In the genomic region with DNA sequence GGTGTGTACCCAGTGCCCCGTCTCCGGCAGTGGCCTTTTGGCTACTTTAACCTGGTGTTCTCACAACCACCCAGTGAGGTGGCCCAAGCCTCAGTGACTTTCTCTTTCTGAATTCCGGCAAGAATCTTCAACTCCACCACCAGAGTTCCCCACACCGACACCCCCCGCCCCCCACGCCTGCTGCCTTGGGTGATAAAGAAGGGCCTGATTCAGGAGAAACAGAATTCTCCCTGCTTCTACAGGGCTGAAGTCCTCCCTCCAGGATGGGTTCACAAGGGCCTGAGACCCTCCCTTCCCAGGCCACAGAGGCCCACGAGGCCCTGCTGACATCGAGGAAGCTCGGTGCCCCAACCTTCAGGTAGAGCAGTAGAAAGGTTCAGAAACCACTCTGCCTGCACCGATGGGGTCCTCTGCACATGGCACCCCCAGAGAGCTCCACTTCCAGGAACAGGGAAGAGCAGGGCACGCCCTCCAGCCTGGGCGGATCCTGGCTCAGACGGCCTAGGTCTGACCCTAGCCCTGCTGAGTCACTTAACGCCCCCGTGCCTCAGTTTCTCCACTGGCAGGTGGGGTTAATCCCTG, we compare ENCODE assay signal across 1 cellular context.
TF ChIP-seq lines count a peak whose summit lies in the region.

No MANE protein-coding gene starts in this region.

TF ChIP-seq in HepG2, 621 proteins besides CTCF, POLR2A, EP300 and RAD21 (continued from another document):
- TF ChIP-seq ZNF17 (CRISPR knock-in tag; IDR thresholded peaks at IDR 0.05) (no peak), MLLT10 (CRISPR knock-in tag; IDR thresholded peaks at IDR 0.05) (no peak), ISL2 (CRISPR knock-in tag; IDR thresholded peaks at IDR 0.05) (no peak), ZNF557 (CRISPR knock-in tag; IDR thresholded peaks at IDR 0.05) (no peak), BCL6 (CRISPR knock-in tag; IDR thresholded peaks at IDR 0.05) (peak; percentile 25), GABPA (IDR thresholded peaks at IDR 0.05; ENCODE audit: low read depth, low read length) (no peak), GABPA (CRISPR knock-in tag; IDR thresholded peaks at IDR 0.05; ENCODE audit: low read depth) (no peak), SMARCC2 (IDR thresholded peaks at IDR 0.05) (no peak), ZNF333 (CRISPR knock-in tag; IDR thresholded peaks at IDR 0.05; ENCODE audit: borderline replicate concordance) (0 out of 2 replicates have a peak, but pooled peaks have one; percentile 42), GTF3A (CRISPR knock-in tag; conservative IDR thresholded peaks at IDR 0.05) (no peak), ZBTB38 (CRISPR knock-in tag; IDR thresholded peaks at IDR 0.05) (no peak), NCOA5 (CRISPR knock-in tag; IDR thresholded peaks at IDR 0.05) (no peak), ZNF615 (CRISPR knock-in tag; IDR thresholded peaks at IDR 0.05; ENCODE audit: borderline replicate concordance) (0 out of 2 replicates have a peak, but pooled peaks have one; percentile 26), ZNF709 (CRISPR knock-in tag; IDR thresholded peaks at IDR 0.05) (0 out of 2 replicates have a peak, but pooled peaks have one; percentile 45), ZNF326 (CRISPR knock-in tag; IDR thresholded peaks at IDR 0.05; ENCODE audit: borderline replicate concordance) (peak; percentile 30; the same call in 1 of the 2 replicates), ZSCAN20 (CRISPR knock-in tag; IDR thresholded peaks at IDR 0.05; ENCODE audit: borderline replicate concordance) (no peak), HNRNPH1 (optimal IDR thresholded peaks at IDR 0.05; ENCODE audit: low read depth, low read length) (peak; percentile 75), GATAD2A (CRISPR knock-in tag; IDR thresholded peaks at IDR 0.05) (no peak), ARNT2 (CRISPR knock-in tag; IDR thresholded peaks at IDR 0.05; ENCODE audit: low read depth) (no peak), ZNF33A (CRISPR knock-in tag; IDR thresholded peaks at IDR 0.05; ENCODE audit: borderline replicate concordance) (no peak), ZSCAN21 (CRISPR knock-in tag; IDR thresholded peaks at IDR 0.05; ENCODE audit: borderline replicate concordance) (no peak), ZNF749 (CRISPR knock-in tag; IDR thresholded peaks at IDR 0.05; ENCODE audit: borderline replicate concordance) (no peak; the same call in 1 of the 2 replicates), MED8 (CRISPR knock-in tag; IDR thresholded peaks at IDR 0.05; ENCODE audit: insufficient replicate concordance) (peak; percentile 2)
- TF ChIP-seq, protein P1, sequence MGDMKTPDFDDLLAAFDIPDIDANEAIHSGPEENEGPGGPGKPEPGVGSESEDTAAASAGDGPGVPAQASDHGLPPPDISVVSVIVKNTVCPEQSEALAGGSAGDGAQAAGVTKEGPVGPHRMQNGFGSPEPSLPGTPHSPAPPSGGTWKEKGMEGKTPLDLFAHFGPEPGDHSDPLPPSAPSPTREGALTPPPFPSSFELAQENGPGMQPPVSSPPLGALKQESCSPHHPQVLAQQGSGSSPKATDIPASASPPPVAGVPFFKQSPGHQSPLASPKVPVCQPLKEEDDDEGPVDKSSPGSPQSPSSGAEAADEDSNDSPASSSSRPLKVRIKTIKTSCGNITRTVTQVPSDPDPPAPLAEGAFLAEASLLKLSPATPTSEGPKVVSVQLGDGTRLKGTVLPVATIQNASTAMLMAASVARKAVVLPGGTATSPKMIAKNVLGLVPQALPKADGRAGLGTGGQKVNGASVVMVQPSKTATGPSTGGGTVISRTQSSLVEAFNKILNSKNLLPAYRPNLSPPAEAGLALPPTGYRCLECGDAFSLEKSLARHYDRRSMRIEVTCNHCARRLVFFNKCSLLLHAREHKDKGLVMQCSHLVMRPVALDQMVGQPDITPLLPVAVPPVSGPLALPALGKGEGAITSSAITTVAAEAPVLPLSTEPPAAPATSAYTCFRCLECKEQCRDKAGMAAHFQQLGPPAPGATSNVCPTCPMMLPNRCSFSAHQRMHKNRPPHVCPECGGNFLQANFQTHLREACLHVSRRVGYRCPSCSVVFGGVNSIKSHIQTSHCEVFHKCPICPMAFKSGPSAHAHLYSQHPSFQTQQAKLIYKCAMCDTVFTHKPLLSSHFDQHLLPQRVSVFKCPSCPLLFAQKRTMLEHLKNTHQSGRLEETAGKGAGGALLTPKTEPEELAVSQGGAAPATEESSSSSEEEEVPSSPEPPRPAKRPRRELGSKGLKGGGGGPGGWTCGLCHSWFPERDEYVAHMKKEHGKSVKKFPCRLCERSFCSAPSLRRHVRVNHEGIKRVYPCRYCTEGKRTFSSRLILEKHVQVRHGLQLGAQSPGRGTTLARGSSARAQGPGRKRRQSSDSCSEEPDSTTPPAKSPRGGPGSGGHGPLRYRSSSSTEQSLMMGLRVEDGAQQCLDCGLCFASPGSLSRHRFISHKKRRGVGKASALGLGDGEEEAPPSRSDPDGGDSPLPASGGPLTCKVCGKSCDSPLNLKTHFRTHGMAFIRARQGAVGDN (CRISPR knock-in tag; IDR thresholded peaks at IDR 0.05): no peak
- TF ChIP-seq, protein P2, sequence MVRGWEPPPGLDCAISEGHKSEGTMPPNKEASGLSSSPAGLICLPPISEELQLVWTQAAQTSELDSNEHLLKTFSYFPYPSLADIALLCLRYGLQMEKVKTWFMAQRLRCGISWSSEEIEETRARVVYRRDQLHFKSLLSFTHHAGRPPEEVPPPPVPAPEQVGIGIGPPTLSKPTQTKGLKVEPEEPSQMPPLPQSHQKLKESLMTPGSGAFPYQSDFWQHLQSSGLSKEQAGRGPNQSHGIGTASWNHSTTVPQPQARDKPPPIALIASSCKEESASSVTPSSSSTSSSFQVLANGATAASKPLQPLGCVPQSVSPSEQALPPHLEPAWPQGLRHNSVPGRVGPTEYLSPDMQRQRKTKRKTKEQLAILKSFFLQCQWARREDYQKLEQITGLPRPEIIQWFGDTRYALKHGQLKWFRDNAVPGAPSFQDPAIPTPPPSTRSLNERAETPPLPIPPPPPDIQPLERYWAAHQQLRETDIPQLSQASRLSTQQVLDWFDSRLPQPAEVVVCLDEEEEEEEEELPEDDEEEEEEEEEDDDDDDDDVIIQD (CRISPR knock-in tag; IDR thresholded peaks at IDR 0.05; ENCODE audit: low read depth): no peak
- TF ChIP-seq, protein P3, sequence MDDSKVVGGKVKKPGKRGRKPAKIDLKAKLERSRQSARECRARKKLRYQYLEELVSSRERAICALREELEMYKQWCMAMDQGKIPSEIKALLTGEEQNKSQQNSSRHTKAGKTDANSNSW (CRISPR knock-in tag; IDR thresholded peaks at IDR 0.05; ENCODE audit: borderline replicate concordance): no peak
- TF ChIP-seq, protein P4, sequence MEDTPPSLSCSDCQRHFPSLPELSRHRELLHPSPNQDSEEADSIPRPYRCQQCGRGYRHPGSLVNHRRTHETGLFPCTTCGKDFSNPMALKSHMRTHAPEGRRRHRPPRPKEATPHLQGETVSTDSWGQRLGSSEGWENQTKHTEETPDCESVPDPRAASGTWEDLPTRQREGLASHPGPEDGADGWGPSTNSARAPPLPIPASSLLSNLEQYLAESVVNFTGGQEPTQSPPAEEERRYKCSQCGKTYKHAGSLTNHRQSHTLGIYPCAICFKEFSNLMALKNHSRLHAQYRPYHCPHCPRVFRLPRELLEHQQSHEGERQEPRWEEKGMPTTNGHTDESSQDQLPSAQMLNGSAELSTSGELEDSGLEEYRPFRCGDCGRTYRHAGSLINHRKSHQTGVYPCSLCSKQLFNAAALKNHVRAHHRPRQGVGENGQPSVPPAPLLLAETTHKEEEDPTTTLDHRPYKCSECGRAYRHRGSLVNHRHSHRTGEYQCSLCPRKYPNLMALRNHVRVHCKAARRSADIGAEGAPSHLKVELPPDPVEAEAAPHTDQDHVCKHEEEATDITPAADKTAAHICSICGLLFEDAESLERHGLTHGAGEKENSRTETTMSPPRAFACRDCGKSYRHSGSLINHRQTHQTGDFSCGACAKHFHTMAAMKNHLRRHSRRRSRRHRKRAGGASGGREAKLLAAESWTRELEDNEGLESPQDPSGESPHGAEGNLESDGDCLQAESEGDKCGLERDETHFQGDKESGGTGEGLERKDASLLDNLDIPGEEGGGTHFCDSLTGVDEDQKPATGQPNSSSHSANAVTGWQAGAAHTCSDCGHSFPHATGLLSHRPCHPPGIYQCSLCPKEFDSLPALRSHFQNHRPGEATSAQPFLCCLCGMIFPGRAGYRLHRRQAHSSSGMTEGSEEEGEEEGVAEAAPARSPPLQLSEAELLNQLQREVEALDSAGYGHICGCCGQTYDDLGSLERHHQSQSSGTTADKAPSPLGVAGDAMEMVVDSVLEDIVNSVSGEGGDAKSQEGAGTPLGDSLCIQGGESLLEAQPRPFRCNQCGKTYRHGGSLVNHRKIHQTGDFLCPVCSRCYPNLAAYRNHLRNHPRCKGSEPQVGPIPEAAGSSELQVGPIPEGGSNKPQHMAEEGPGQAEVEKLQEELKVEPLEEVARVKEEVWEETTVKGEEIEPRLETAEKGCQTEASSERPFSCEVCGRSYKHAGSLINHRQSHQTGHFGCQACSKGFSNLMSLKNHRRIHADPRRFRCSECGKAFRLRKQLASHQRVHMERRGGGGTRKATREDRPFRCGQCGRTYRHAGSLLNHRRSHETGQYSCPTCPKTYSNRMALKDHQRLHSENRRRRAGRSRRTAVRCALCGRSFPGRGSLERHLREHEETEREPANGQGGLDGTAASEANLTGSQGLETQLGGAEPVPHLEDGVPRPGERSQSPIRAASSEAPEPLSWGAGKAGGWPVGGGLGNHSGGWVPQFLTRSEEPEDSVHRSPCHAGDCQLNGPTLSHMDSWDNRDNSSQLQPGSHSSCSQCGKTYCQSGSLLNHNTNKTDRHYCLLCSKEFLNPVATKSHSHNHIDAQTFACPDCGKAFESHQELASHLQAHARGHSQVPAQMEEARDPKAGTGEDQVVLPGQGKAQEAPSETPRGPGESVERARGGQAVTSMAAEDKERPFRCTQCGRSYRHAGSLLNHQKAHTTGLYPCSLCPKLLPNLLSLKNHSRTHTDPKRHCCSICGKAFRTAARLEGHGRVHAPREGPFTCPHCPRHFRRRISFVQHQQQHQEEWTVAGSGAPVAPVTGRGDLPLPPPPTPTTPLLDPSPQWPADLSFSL (CRISPR knock-in tag; IDR thresholded peaks at IDR 0.05): no peak
- TF ChIP-seq, protein P5, sequence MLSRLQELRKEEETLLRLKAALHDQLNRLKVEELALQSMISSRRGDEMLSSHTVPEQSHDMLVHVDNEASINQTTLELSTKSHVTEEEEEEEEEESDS (CRISPR knock-in tag; IDR thresholded peaks at IDR 0.05; ENCODE audit: borderline replicate concordance): no peak
- TF ChIP-seq, protein P6, sequence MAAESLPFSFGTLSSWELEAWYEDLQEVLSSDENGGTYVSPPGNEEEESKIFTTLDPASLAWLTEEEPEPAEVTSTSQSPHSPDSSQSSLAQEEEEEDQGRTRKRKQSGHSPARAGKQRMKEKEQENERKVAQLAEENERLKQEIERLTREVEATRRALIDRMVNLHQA (CRISPR knock-in tag; IDR thresholded peaks at IDR 0.05): no peak
- TF ChIP-seq, protein P7, sequence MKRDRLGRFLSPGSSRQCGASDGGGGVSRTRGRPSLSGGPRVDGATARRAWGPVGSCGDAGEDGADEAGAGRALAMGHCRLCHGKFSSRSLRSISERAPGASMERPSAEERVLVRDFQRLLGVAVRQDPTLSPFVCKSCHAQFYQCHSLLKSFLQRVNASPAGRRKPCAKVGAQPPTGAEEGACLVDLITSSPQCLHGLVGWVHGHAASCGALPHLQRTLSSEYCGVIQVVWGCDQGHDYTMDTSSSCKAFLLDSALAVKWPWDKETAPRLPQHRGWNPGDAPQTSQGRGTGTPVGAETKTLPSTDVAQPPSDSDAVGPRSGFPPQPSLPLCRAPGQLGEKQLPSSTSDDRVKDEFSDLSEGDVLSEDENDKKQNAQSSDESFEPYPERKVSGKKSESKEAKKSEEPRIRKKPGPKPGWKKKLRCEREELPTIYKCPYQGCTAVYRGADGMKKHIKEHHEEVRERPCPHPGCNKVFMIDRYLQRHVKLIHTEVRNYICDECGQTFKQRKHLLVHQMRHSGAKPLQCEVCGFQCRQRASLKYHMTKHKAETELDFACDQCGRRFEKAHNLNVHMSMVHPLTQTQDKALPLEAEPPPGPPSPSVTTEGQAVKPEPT (CRISPR knock-in tag; IDR thresholded peaks at IDR 0.05; ENCODE audit: low read depth): 0 out of 2 replicates have a peak, but pooled peaks have one; percentile 27
